Comparison of ENCODE assay signal across 1 cellular context in genomic region chr2:55048514-55048924, GRCh38.
A peak's percentile ranks its signal among the peaks of the same experiment; 100 is the strongest.
TF ChIP-seq lines count a peak whose summit lies in the region.

No MANE protein-coding gene starts in this region.

TF ChIP-seq in HepG2, 621 proteins besides CTCF, POLR2A, EP300 and RAD21 (continued from another document and continues in another):
- TF ChIP-seq ZNF142 (CRISPR knock-in tag; IDR thresholded peaks at IDR 0.05) (peak; percentile 4; the same call in 1 of the 2 replicates), ONECUT2 (CRISPR knock-in tag; IDR thresholded peaks at IDR 0.05) (no peak), ZNF660 (CRISPR knock-in tag; IDR thresholded peaks at IDR 0.05; ENCODE audit: borderline replicate concordance, low read depth) (no peak), RARA (CRISPR knock-in tag; IDR thresholded peaks at IDR 0.05) (peak; percentile 71), U2AF1 (optimal IDR thresholded peaks at IDR 0.05; ENCODE audit: low read depth, low read length) (no peak), SP5 (CRISPR knock-in tag; IDR thresholded peaks at IDR 0.05; ENCODE audit: borderline replicate concordance, low read depth) (0 out of 2 replicates have a peak, but pooled peaks have one; percentile 4), AHDC1 (CRISPR knock-in tag; IDR thresholded peaks at IDR 0.05; ENCODE audit: borderline replicate concordance) (peak; percentile 14; the same call in 1 of the 2 replicates), MXD1 (CRISPR knock-in tag; IDR thresholded peaks at IDR 0.05) (no peak), KDM5A (IDR thresholded peaks at IDR 0.05; ENCODE audit: borderline replicate concordance, low read length) (no peak; the same call in 1 of the 2 replicates), HMG20A (CRISPR knock-in tag; IDR thresholded peaks at IDR 0.05; ENCODE audit: borderline replicate concordance) (peak; percentile 5; the same call in 1 of the 2 replicates), TAF1 (CRISPR knock-in tag; IDR thresholded peaks at IDR 0.05) (no peak), SATB2 (CRISPR knock-in tag; IDR thresholded peaks at IDR 0.05) (0 out of 2 replicates have a peak, but pooled peaks have one; percentile 15), ZNF580 (CRISPR knock-in tag; IDR thresholded peaks at IDR 0.05; ENCODE audit: borderline replicate concordance, low read depth) (no peak), MAZ (IDR thresholded peaks at IDR 0.05; ENCODE audit: borderline replicate concordance, low read depth, low read length) (no peak), MAZ (CRISPR knock-in tag; IDR thresholded peaks at IDR 0.05; ENCODE audit: low read depth) (0 out of 2 replicates have a peak, but pooled peaks have one; percentile 1), ZFY (CRISPR knock-in tag; IDR thresholded peaks at IDR 0.05) (peak; percentile 8; the same call in 1 of the 2 replicates), CC2D1A (CRISPR knock-in tag; IDR thresholded peaks at IDR 0.05) (no peak), TCF12 (IDR thresholded peaks at IDR 0.05) (no peak), TCF12 (CRISPR knock-in tag; IDR thresholded peaks at IDR 0.05) (no peak), ZNF772 (CRISPR knock-in tag; IDR thresholded peaks at IDR 0.05) (no peak), RFXAP (CRISPR knock-in tag; IDR thresholded peaks at IDR 0.05; ENCODE audit: borderline replicate concordance) (0 out of 2 replicates have a peak, but pooled peaks have one; percentile 44), ZNF7 (CRISPR knock-in tag; IDR thresholded peaks at IDR 0.05) (no peak), FOXJ3 (CRISPR knock-in tag; IDR thresholded peaks at IDR 0.05; ENCODE audit: borderline replicate concordance) (0 out of 2 replicates have a peak, but pooled peaks have one; percentile 16), NR2F6 (IDR thresholded peaks at IDR 0.05) (peak; percentile 78), NR2F6 (CRISPR knock-in tag; IDR thresholded peaks at IDR 0.05) (peak; percentile 74), ZNF503 (CRISPR knock-in tag; IDR thresholded peaks at IDR 0.05) (no peak), TARDBP (CRISPR knock-in tag; IDR thresholded peaks at IDR 0.05) (no peak), ZNF280B (CRISPR knock-in tag; IDR thresholded peaks at IDR 0.05; ENCODE audit: borderline replicate concordance) (no peak), SIX1 (CRISPR knock-in tag; IDR thresholded peaks at IDR 0.05; ENCODE audit: borderline replicate concordance) (0 out of 2 replicates have a peak, but pooled peaks have one; percentile 8), SNAPC2 (CRISPR knock-in tag; IDR thresholded peaks at IDR 0.05) (no peak), CENPBD1 (CRISPR knock-in tag; IDR thresholded peaks at IDR 0.05; ENCODE audit: borderline replicate concordance, low read depth) (no peak), HDAC2 (CRISPR knock-in tag; IDR thresholded peaks at IDR 0.05) (0 out of 2 replicates have a peak, but pooled peaks have one; percentile 8), SMAD3 (CRISPR knock-in tag; IDR thresholded peaks at IDR 0.05) (no peak), MIER3 (CRISPR knock-in tag; IDR thresholded peaks at IDR 0.05; ENCODE audit: borderline replicate concordance) (no peak), REST (IDR thresholded peaks at IDR 0.05; ENCODE audit: borderline replicate concordance in 1 of 2, low read depth in 1 of 2, low read length in 2 of 2) (0 out of 4 replicates have a peak, but pooled peaks of 1 of the 2 experiments have one; percentile 19), ZNF326 (CRISPR knock-in tag; IDR thresholded peaks at IDR 0.05; ENCODE audit: borderline replicate concordance) (no peak), TFE3 (CRISPR knock-in tag; IDR thresholded peaks at IDR 0.05) (0 out of 2 replicates have a peak, but pooled peaks have one; percentile 2)
